ENCODE assay signal across 11 cellular contexts in the genomic region with DNA sequence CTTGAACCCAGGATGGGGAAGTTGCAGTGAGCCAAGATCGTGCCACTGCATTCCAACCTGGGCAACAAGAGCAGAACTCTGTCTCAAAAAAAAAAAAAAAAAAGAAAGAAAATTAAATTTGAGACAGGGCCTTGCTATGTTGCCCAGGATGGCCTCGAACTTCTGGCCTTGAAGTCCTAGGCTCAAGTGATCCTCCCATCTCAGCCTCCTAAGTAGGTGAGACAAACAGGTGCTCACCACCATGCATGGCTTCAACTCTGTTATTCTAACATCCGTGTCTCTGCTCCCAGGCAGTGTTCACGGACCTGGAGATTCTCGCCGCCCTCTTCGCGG. TPM values are rescaled to one million over a fixed set of nuclear protein-coding genes. Genes with fewer than 3 reads are reported as not detected.
DNase-seq lines count a peak whose midpoint lies in the region; ATAC-seq and TF ChIP-seq lines count a peak whose summit lies in the region.
"Had no signal": no experiment of that assay in that cellular context is flagged by ENCODE, and none has a peak within 500 bp of the region (broad histone marks: within the 10 kb centered on the region; RNA-seq: fewer than 3 reads in every experiment).

No MANE protein-coding gene starts in this region.

- peak overlapping the region; percentile 12 for H3K4me2 ChIP-seq in neuronal stem cell (ENCODE audit: insufficient read depth, low read length, poor library complexity, severe bottlenecking)

- no peak for ATAC-seq in CD4-positive, alpha-beta T cell (ENCODE audit: poor library complexity)
- ATAC-seq in HG03439 (IDR thresholded peaks at IDR 0.05; ENCODE audit: unreplicated experiment) (no peak), GM18909 (IDR thresholded peaks at IDR 0.05; ENCODE audit: poor library complexity, unreplicated experiment) (no peak), HG02852 (IDR thresholded peaks at IDR 0.05; ENCODE audit: unreplicated experiment) (no peak)

- H4K91ac ChIP-seq in neuronal stem cell (ENCODE audit: low read depth, low read length, poor library complexity) = no peak overlapping the region

- H2BK5ac ChIP-seq in neuronal stem cell (ENCODE audit: low read length) = no peak overlapping the region

- H3K36me3 Mint-ChIP-seq in CD4-positive, alpha-beta T cell (ENCODE audit: low read depth) = no peaks in the 10 kb centered on the region
- peaks cover 28% of the 10 kb centered on the region for H3K36me3 Mint-ChIP-seq in brain

- no peak overlapping the region for H3K27ac Mint-ChIP-seq in CD4-positive, alpha-beta T cell
- H3K27ac Mint-ChIP-seq in brain = no peak overlapping the region

- no peaks in the 10 kb centered on the region for H3K27me3 ChIP-seq in CD4-positive, alpha-beta T cell (ENCODE audit: control insufficient read depth, insufficient read depth, low read length)
- no peaks in the 10 kb centered on the region for H3K27me3 ChIP-seq in neuronal stem cell (ENCODE audit: control insufficient read depth in 3 of 3, insufficient read depth in 3 of 3, low read depth in 1 of 3, low read length in 3 of 3)

- H3K79me1 ChIP-seq in neuronal stem cell (ENCODE audit: low read depth, low read length) = peaks cover 2% of the 10 kb centered on the region

- no peak overlapping the region for H2AFZ ChIP-seq in neuronal stem cell (ENCODE audit: low read length)

- no peak overlapping the region for H3K27ac ChIP-seq in CD4-positive, alpha-beta T cell (ENCODE audit: low read depth, low read length)
- no peak overlapping the region for H3K27ac ChIP-seq in HEK293 (ENCODE audit: extremely low read depth, low read depth, low read length)
- H3K27ac ChIP-seq in neuronal stem cell (replicated peaks; ENCODE audit: low read length) = no peak overlapping the region

- no peak overlapping the region for H2BK15ac ChIP-seq in neuronal stem cell (ENCODE audit: low read length)

- H3K27me3 Mint-ChIP-seq in CD4-positive, alpha-beta T cell = no peaks in the 10 kb centered on the region
- peaks cover 7% of the 10 kb centered on the region for H3K27me3 Mint-ChIP-seq in brain

- H3K23ac ChIP-seq in neuronal stem cell (ENCODE audit: low read depth, low read length, poor library complexity) = no peak overlapping the region

- no CpG with 5 or more reads among the region's 8 CpGs for WGBS in neuronal stem cell (ENCODE audit: extremely low coverage in 2 of 2, insufficient read length in 2 of 2, insufficient replicate concordance in 1 of 2), 2 donors

- CTCF ChIA-PET in CD4-positive, alpha-beta T cell (lab: Charles Lee) = no interaction called here
- CTCF ChIA-PET in HEK293 (lab: Yijun Ruan, JAX) = interaction anchor here (0.6 to 0.7 kb wide), 3 partner anchors 15 to 24 kb away, joined by 3 to 6 read pairs (median 3); no protein-coding TSS in a partner anchor

- no peak overlapping the region for H2AK5ac ChIP-seq in neuronal stem cell (ENCODE audit: low read depth, low read length)

- no peaks in the 10 kb centered on the region for H3K9me3 Mint-ChIP-seq in CD4-positive, alpha-beta T cell
- no peaks in the 10 kb centered on the region for H3K9me3 Mint-ChIP-seq in brain

- H3K4me3 ChIP-seq in HEK293 (ENCODE audit: low read depth, low read length) (no peak overlapping the region), neuronal stem cell (ENCODE audit: low read length in 2 of 2) (no peak overlapping the region)

- H2BK120ac ChIP-seq in neuronal stem cell (ENCODE audit: low read depth, low read length) = no peak overlapping the region

- no peak overlapping the region for H3K14ac ChIP-seq in neuronal stem cell (ENCODE audit: low read length)

- H4K8ac ChIP-seq in neuronal stem cell (ENCODE audit: low read depth, low read length) = no peak overlapping the region

- H3K18ac ChIP-seq in neuronal stem cell (ENCODE audit: low read length) = peak overlapping the region; percentile 59

- H3K9me3 ChIP-seq in CD4-positive, alpha-beta T cell (ENCODE audit: control insufficient read depth, low read length) = no peaks in the 10 kb centered on the region
- H3K9me3 ChIP-seq in HEK293 (ENCODE audit: control insufficient read depth, insufficient read depth, low read depth, low read length) = no peaks in the 10 kb centered on the region
- no peaks in the 10 kb centered on the region for H3K9me3 ChIP-seq in neuronal stem cell (replicated peaks in 1 of 2; ENCODE audit: control insufficient read depth in 2 of 2, insufficient read depth in 1 of 2, low read depth in 1 of 2, low read length in 2 of 2)

- no peak for TF ChIP-seq CTCF in CD4-positive, alpha-beta T cell (IDR thresholded peaks at IDR 0.05)
- TF ChIP-seq CTCF in HEK293 (tag by site-specific recombination; IDR thresholded peaks at IDR 0.05) (no peak), brain (conservative IDR thresholded peaks at IDR 0.05) (no peak)

- no peak overlapping the region for H3K9ac ChIP-seq in neuronal stem cell (ENCODE audit: low read depth, low read length, poor library complexity)

- no peak overlapping the region for H2BK12ac ChIP-seq in neuronal stem cell (ENCODE audit: low read length)

- H3K4me1 ChIP-seq in HEK293 (ENCODE audit: control insufficient read depth, insufficient read depth, low read length) = no peaks in the 10 kb centered on the region
- H3K4me1 ChIP-seq in neuronal stem cell (ENCODE audit: control insufficient read depth in 2 of 2, insufficient read depth in 1 of 2, low read depth in 1 of 2, low read length in 2 of 2) = peaks cover 6 to 7% of the 10 kb centered on the region in 2 donors

- intact Hi-C loops in CD4-positive, alpha-beta T cell (cut with DNase I, micrococcal nuclease) = no loop called here

- POLR2A ChIA-PET in CD4-positive, alpha-beta T cell (lab: Charles Lee) = interaction anchor here (1.4 kb wide), 1 partner anchor 41 kb away, joined by 4 read pairs; no protein-coding TSS in a partner anchor
- POLR2A ChIA-PET in HEK293 (lab: Yijun Ruan, JAX) = interaction anchor here (0.9 kb wide), 1 partner anchor 9 kb away, joined by 3 read pairs; no protein-coding TSS in a partner anchor

- H3K4ac ChIP-seq in neuronal stem cell (ENCODE audit: low read length) = no peak overlapping the region

- H3K4me3 Mint-ChIP-seq in CD4-positive, alpha-beta T cell = peak overlapping the region; percentile 42
- peak overlapping the region in 4 of 5 experiments; percentile 47 to 74 (median 68) for H3K4me3 Mint-ChIP-seq in brain

- H3K36me3 ChIP-seq in HEK293 (ENCODE audit: control insufficient read depth in 2 of 2, insufficient read depth in 1 of 2, low read length in 2 of 2) = peaks cover 0 to 3% of the 10 kb centered on the region in 2 experiments; a peak in 2 of 3 replicates
- peaks cover 0 to 4% of the 10 kb centered on the region in 2 donors for H3K36me3 ChIP-seq in neuronal stem cell (replicated peaks in 1 of 2; ENCODE audit: control insufficient read depth in 2 of 2, insufficient read depth in 2 of 2, low read length in 2 of 2)

- no peak for DNase-seq in CD4-positive, alpha-beta T cell
- no peak for DNase-seq in neuronal stem cell (ENCODE audit: low spot score)
- DNase-seq in central memory CD4-positive, alpha-beta T cell = no peak
- DNase-seq: cortex of kidney, SW 1271 had no signal

- H3K4me1 Mint-ChIP-seq in CD4-positive, alpha-beta T cell (ENCODE audit: low read depth) = peaks cover 3% of the 10 kb centered on the region
- H3K4me1 Mint-ChIP-seq in brain = peaks cover 7% of the 10 kb centered on the region

TF ChIP-seq in HEK293, 187 proteins besides CTCF, POLR2A, EP300 and RAD21:
- TF ChIP-seq ZNF501 (tag by site-specific recombination; IDR thresholded peaks at IDR 0.05) (no peak), ZNF791 (tag by site-specific recombination; IDR thresholded peaks at IDR 0.05) (no peak), ZNF571 (tag by site-specific recombination; IDR thresholded peaks at IDR 0.05) (no peak), SCRT2 (tag by site-specific recombination; IDR thresholded peaks at IDR 0.05) (peak; percentile 36; the same call in 1 of the 2 replicates), ZNF585B (tag by site-specific recombination; IDR thresholded peaks at IDR 0.05) (no peak), ZNF140 (tag by site-specific recombination; IDR thresholded peaks at IDR 0.05) (no peak), ZNF114 (tag by site-specific recombination; IDR thresholded peaks at IDR 0.05) (no peak)
- TF ChIP-seq, protein P1, sequence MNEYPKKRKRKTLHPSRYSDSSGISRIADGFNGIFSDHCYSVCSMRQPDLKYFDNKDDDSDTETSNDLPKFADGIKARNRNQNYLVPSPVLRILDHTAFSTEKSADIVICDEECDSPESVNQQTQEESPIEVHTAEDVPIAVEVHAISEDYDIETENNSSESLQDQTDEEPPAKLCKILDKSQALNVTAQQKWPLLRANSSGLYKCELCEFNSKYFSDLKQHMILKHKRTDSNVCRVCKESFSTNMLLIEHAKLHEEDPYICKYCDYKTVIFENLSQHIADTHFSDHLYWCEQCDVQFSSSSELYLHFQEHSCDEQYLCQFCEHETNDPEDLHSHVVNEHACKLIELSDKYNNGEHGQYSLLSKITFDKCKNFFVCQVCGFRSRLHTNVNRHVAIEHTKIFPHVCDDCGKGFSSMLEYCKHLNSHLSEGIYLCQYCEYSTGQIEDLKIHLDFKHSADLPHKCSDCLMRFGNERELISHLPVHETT (tag by site-specific recombination; IDR thresholded peaks at IDR 0.05) = 0 out of 2 replicates have a peak, but pooled peaks have one; percentile 34

RNA-seq across cellular contexts. Expression of a gene that starts 40.3 kb away (rescaled TPM):
- total RNA-seq in CD4-positive, alpha-beta T cell = 1 to 10 TPM; 1.5 to 2.1 TPM
- 7.4 TPM for polyA plus RNA-seq in brain (ENCODE audit: insufficient read depth, low read depth, low replicate concordance)
- polyA plus RNA-seq in neuronal stem cell (2013, experiment 1 of 2) = 3.9 TPM
- 4.1 TPM for polyA plus RNA-seq in neuronal stem cell (2013, experiment 2 of 2)

RNA-seq across cellular contexts. Expression of a gene that starts 42.5 kb away (rescaled TPM):
- total RNA-seq in CD4-positive, alpha-beta T cell = 10 to 100 TPM; 10.5 to 11.6 TPM
- 71.4 TPM for polyA plus RNA-seq in brain (ENCODE audit: insufficient read depth, low read depth, low replicate concordance)
- 32.5 TPM for polyA plus RNA-seq in neuronal stem cell (2013, experiment 1 of 2)
- polyA plus RNA-seq in neuronal stem cell (2013, experiment 2 of 2) = 30.9 TPM

RNA-seq across cellular contexts. Expression of a gene that starts 56.6 kb away (rescaled TPM):
- under 1 TPM; 0.55 to 0.92 TPM for total RNA-seq in CD4-positive, alpha-beta T cell
- polyA plus RNA-seq in brain (ENCODE audit: insufficient read depth, low read depth, low replicate concordance) = 19.0 TPM
- polyA plus RNA-seq in neuronal stem cell (2013, experiment 1 of 2) = 5.2 TPM
- 5.2 TPM for polyA plus RNA-seq in neuronal stem cell (2013, experiment 2 of 2)
- total RNA-seq: renal cortical epithelial cell had no signal

RNA-seq across cellular contexts. Expression of a gene that starts 57.3 kb away (rescaled TPM):
- 100 to 1,000 TPM; 162 to 164 TPM for total RNA-seq in CD4-positive, alpha-beta T cell
- polyA plus RNA-seq in brain (ENCODE audit: insufficient read depth, low read depth, low replicate concordance) = 141 TPM
- polyA plus RNA-seq in neuronal stem cell (2013, experiment 1 of 2) = 93.1 TPM
- 91.5 TPM for polyA plus RNA-seq in neuronal stem cell (2013, experiment 2 of 2)
